18 cellular contexts compared by ENCODE assay signal in genomic region chr10:4946349-4946717, GRCh38. TPM values are rescaled to one million over a fixed set of nuclear protein-coding genes. Genes with fewer than 3 reads are reported as not detected.
"Had no signal": no experiment of that assay in that cellular context is flagged by ENCODE, and none has a peak within 500 bp of the region (broad histone marks: within the 10 kb centered on the region; RNA-seq: fewer than 3 reads in every experiment).

No MANE protein-coding gene starts in this region.

- ATAC-seq: activated CD8-positive, alpha-beta T cell treated with anti-CD3 and anti-CD28 coated beads for 36 hours; activated naive CD8-positive, alpha-beta T cell treated with anti-CD3 and anti-CD28 coated beads, Interleukin-2, amount 50 U/mL, for 24 hours; activated T-cell treated with anti-CD3 and anti-CD28 coated beads, Interleukin-2, amount 50 U/mL, for 72 hours; natural killer cell treated with Interleukin-12 subunit alpha and Interleukin-12 subunit beta and Interleukin-15 and Interleukin-18, amount 100 ng/mL, for 72 hours; stimulated activated memory B cell treated with anti-CD40 and anti-IgM and Interleukin-4, amounts not matched to agents 10 μg/mL and 1 μg/mL and 100 μg/mL, for 72 hours; T-cell had no signal

- H3K4me1 Mint-ChIP-seq: activated naive CD8-positive, alpha-beta T cell treated with anti-CD3 and anti-CD28 coated beads, Interleukin-2, amount 50 U/mL, for 24 hours; memory B cell; stimulated activated memory B cell treated with anti-CD40 and anti-IgM and Interleukin-4, amounts not matched to agents 10 μg/mL and 1 μg/mL and 100 μg/mL, for 72 hours; T-cell had no signal

- H3K4me3 Mint-ChIP-seq: activated CD8-positive, alpha-beta T cell treated with anti-CD3 and anti-CD28 coated beads for 36 hours; activated naive CD8-positive, alpha-beta T cell treated with anti-CD3 and anti-CD28 coated beads, Interleukin-2, amount 50 U/mL, for 24 hours; activated T-cell treated with anti-CD3 and anti-CD28 coated beads, Interleukin-2, amount 50 U/mL, for 72 hours; brain; memory B cell; natural killer cell treated with Interleukin-12 subunit alpha and Interleukin-12 subunit beta and Interleukin-15 and Interleukin-18, amount 100 ng/mL, for 72 hours; stimulated activated memory B cell treated with anti-CD40 and anti-IgM and Interleukin-4, amounts not matched to agents 10 μg/mL and 1 μg/mL and 100 μg/mL, for 72 hours; T-cell had no signal

- H3K27ac Mint-ChIP-seq: activated CD8-positive, alpha-beta T cell treated with anti-CD3 and anti-CD28 coated beads for 36 hours; activated naive CD8-positive, alpha-beta T cell treated with anti-CD3 and anti-CD28 coated beads, Interleukin-2, amount 50 U/mL, for 24 hours; activated T-cell treated with anti-CD3 and anti-CD28 coated beads, Interleukin-2, amount 50 U/mL, for 72 hours; memory B cell; natural killer cell treated with Interleukin-12 subunit alpha and Interleukin-12 subunit beta and Interleukin-15 and Interleukin-18, amount 100 ng/mL, for 72 hours; progenitor cell of endocrine pancreas; stimulated activated memory B cell treated with anti-CD40 and anti-IgM and Interleukin-4, amounts not matched to agents 10 μg/mL and 1 μg/mL and 100 μg/mL, for 72 hours; T-cell had no signal

- H3K27ac ChIP-seq: VCaP had no signal

- DNase-seq: activated CD4-positive, alpha-beta T cell treated with anti-CD3 and anti-CD28 coated beads for 4 hours; activated CD8-positive, alpha-beta memory T cell treated with anti-CD3 and anti-CD28 coated beads, Interleukin-2, amount 50 U/mL, for 4 hours; activated CD8-positive, alpha-beta T cell treated with anti-CD3 and anti-CD28 coated beads for 36 hours; activated naive CD4-positive, alpha-beta T cell; activated naive CD8-positive, alpha-beta T cell treated with anti-CD3 and anti-CD28 coated beads, Interleukin-2, amount 50 U/mL, for 24 hours; activated T-cell treated with anti-CD3 and anti-CD28 coated beads, Interleukin-2, amount 50 U/mL, for 72 hours; left colon; nucleus accumbens; right cardiac atrium; T-cell; T1000 had no signal

- H3K9me3 Mint-ChIP-seq: activated CD8-positive, alpha-beta T cell treated with anti-CD3 and anti-CD28 coated beads for 36 hours; activated naive CD8-positive, alpha-beta T cell treated with anti-CD3 and anti-CD28 coated beads, Interleukin-2, amount 50 U/mL, for 24 hours; activated T-cell treated with anti-CD3 and anti-CD28 coated beads, Interleukin-2, amount 50 U/mL, for 72 hours; memory B cell; natural killer cell treated with Interleukin-12 subunit alpha and Interleukin-12 subunit beta and Interleukin-15 and Interleukin-18, amount 100 ng/mL, for 72 hours; stimulated activated memory B cell treated with anti-CD40 and anti-IgM and Interleukin-4, amounts not matched to agents 10 μg/mL and 1 μg/mL and 100 μg/mL, for 72 hours; T-cell had no signal

- H3K27me3 Mint-ChIP-seq: activated CD8-positive, alpha-beta T cell treated with anti-CD3 and anti-CD28 coated beads for 36 hours; activated naive CD8-positive, alpha-beta T cell treated with anti-CD3 and anti-CD28 coated beads, Interleukin-2, amount 50 U/mL, for 24 hours; progenitor cell of endocrine pancreas; stimulated activated memory B cell treated with anti-CD40 and anti-IgM and Interleukin-4, amounts not matched to agents 10 μg/mL and 1 μg/mL and 100 μg/mL, for 72 hours; T-cell had no signal

- H3K36me3 Mint-ChIP-seq: brain; memory B cell; natural killer cell treated with Interleukin-12 subunit alpha and Interleukin-12 subunit beta and Interleukin-15 and Interleukin-18, amount 100 ng/mL, for 72 hours; stimulated activated memory B cell treated with anti-CD40 and anti-IgM and Interleukin-4, amounts not matched to agents 10 μg/mL and 1 μg/mL and 100 μg/mL, for 72 hours; T-cell had no signal

- H3K4me3 ChIP-seq: smooth muscle cell had no signal

RNA-seq across cellular contexts. Expression of gene AKR1C2, which starts 57.3 kb away (rescaled TPM):
- total RNA-seq: activated CD8-positive, alpha-beta T cell treated with anti-CD3 and anti-CD28 coated beads for 36 hours; natural killer cell treated with Interleukin-12 subunit alpha and Interleukin-12 subunit beta and Interleukin-15 and Interleukin-18, amount 100 ng/mL, for 72 hours had no signal
